In the genomic region with DNA sequence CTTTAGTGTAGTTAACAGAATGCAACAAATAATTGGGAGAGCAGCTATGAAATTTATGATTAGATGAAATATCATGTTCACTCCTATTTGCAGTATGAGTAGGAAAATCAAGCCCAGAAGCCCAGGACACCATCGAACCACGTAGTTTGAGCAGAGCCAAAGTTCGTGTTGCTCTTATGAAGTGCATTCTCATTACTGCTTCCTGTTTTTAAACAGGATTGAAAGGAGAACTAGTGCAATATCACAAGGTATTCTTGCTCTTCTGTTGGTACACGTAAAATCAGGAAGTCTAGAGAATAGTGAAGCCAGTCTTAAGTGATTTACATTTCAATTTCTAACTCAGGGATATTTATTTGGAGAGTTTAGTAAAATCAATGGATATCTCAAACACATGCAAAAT, we compare ENCODE assay signal across 10 cellular contexts. TPM values are rescaled to one million over a fixed set of nuclear protein-coding genes. Genes with fewer than 3 reads are reported as not detected.
A peak's percentile ranks its signal among the peaks of the same experiment; 100 is the strongest.
DNase-seq lines count a peak whose midpoint lies in the region; ATAC-seq and FAIRE-seq lines count a peak whose summit lies in the region.
"Had no signal": no experiment of that assay in that cellular context is flagged by ENCODE, and none has a peak within 500 bp of the region (broad histone marks: within the 10 kb centered on the region; RNA-seq: fewer than 3 reads in every experiment).

No MANE protein-coding gene starts in this region.

- H3K4me1 ChIP-seq in SJCRH30 = no peaks in the 10 kb centered on the region

- POLR2A ChIA-PET in naive thymus-derived CD8-positive, alpha-beta T cell (lab: Charles Lee) = interaction anchor here (0.8 to 1.0 kb wide), 2 partner anchors 11 to 17 kb away, joined by 4 read pairs; no protein-coding TSS in a partner anchor

- peak; percentile 60 for ATAC-seq in HG02623 (IDR thresholded peaks at IDR 0.05; ENCODE audit: unreplicated experiment)
- ATAC-seq in naive thymus-derived CD8-positive, alpha-beta T cell = peak; percentile 49 to 50

- peaks cover 72% of the 10 kb centered on the region for H3K4me1 Mint-ChIP-seq in T-helper 1 cell treated with Interleukin-12 subunit alpha and Interleukin-12 subunit beta and Interleukin-4 antibody, amounts not matched to agents 30 μg/mL and 1 μg/mL, for 36 hours (ENCODE audit: low read depth)
- H3K4me1 Mint-ChIP-seq in naive thymus-derived CD8-positive, alpha-beta T cell = peaks cover 52 to 93% (median 88%) of the 10 kb centered on the region in 4 donors

- no peaks in the 10 kb centered on the region for H3K9me3 ChIP-seq in SJCRH30 (replicated peaks)

- H3K27me3 ChIP-seq in SJCRH30 = peaks cover 3% of the 10 kb centered on the region; the same call in 1 of the 2 replicates

- no peaks in the 10 kb centered on the region for H3K9me3 Mint-ChIP-seq in T-helper 1 cell treated with Interleukin-12 subunit alpha and Interleukin-12 subunit beta and Interleukin-4 antibody, amounts not matched to agents 30 μg/mL and 1 μg/mL, for 36 hours
- H3K9me3 Mint-ChIP-seq in naive thymus-derived CD8-positive, alpha-beta T cell = no peaks in the 10 kb centered on the region

- FAIRE-seq in RCC 7860 (lab: Jason Lieb, UNC) = no peak
- FAIRE-seq: astrocyte had no signal

- H3K27ac Mint-ChIP-seq in T-helper 1 cell treated with Interleukin-12 subunit alpha and Interleukin-12 subunit beta and Interleukin-4 antibody, amounts not matched to agents 30 μg/mL and 1 μg/mL, for 36 hours = peak overlapping the region; percentile 49
- peak overlapping the region; percentile 79 to 92 (median 90) for H3K27ac Mint-ChIP-seq in naive thymus-derived CD8-positive, alpha-beta T cell

- no peak overlapping the region for H3K4me3 ChIP-seq in SJCRH30

- H3K27ac ChIP-seq in SJCRH30 = no peak overlapping the region
- H3K27ac ChIP-seq: 22Rv1 had no signal

- H3K36me3 ChIP-seq in SJCRH30 = no peaks in the 10 kb centered on the region

- peak overlapping the region; percentile 29 for H3K4me3 Mint-ChIP-seq in T-helper 1 cell treated with Interleukin-12 subunit alpha and Interleukin-12 subunit beta and Interleukin-4 antibody, amounts not matched to agents 30 μg/mL and 1 μg/mL, for 36 hours
- peak overlapping the region; percentile 8 to 77 (median 66) for H3K4me3 Mint-ChIP-seq in naive thymus-derived CD8-positive, alpha-beta T cell

- DNase-seq in T-helper 1 cell (no peak), NOMO-1 treated with dmso at 0.1 percent for 144 hours (lab: John Stamatoyannopoulos, UW; ENCODE audit: unreplicated experiment) (peak; percentile 52), NCI-H524 treated with DMSO at 0.1 percent for 48 hours (lab: John Stamatoyannopoulos, UW) (no peak), RCC 7860 (ENCODE audit: low spot score) (no peak), SJCRH30 (no peak)
- DNase-seq in naive thymus-derived CD8-positive, alpha-beta T cell = no peak

- H3K36me3 Mint-ChIP-seq in T-helper 1 cell treated with Interleukin-12 subunit alpha and Interleukin-12 subunit beta and Interleukin-4 antibody, amounts not matched to agents 30 μg/mL and 1 μg/mL, for 36 hours (ENCODE audit: low read depth) = peaks cover 30% of the 10 kb centered on the region
- H3K36me3 Mint-ChIP-seq in naive thymus-derived CD8-positive, alpha-beta T cell = peaks cover 0 to 8% (median 0%) of the 10 kb centered on the region in 3 donors

- no peaks in the 10 kb centered on the region for H3K27me3 Mint-ChIP-seq in T-helper 1 cell treated with Interleukin-12 subunit alpha and Interleukin-12 subunit beta and Interleukin-4 antibody, amounts not matched to agents 30 μg/mL and 1 μg/mL, for 36 hours (ENCODE audit: low read depth)
- H3K27me3 Mint-ChIP-seq in naive thymus-derived CD8-positive, alpha-beta T cell = no peaks in the 10 kb centered on the region

RNA-seq across cellular contexts. Expression of gene ARHGAP15, which starts 21.1 kb away (rescaled TPM):
- 100 to 1,000 TPM; 130 to 134 TPM for total RNA-seq in naive thymus-derived CD8-positive, alpha-beta T cell
- polyA plus RNA-seq in naive thymus-derived CD8-positive, alpha-beta T cell = 100 to 1,000 TPM; 217 to 299 (median 253) TPM
- 0.25 and 0.26 TPM in 2 replicates for total RNA-seq in SJCRH30 (2014; rRNA removed; shearing (Covaris generic))
- total RNA-seq: astrocyte had no signal

Comparison
In these comparisons a context has a peak if more than half of its experiments do, and no peak if none do; other contexts are left out.
1. RNA of gene ARHGAP15, which starts 21.1 kb away (total RNA-seq): 130 to 134 TPM in naive thymus-derived CD8-positive, alpha-beta T cell; 0.25 to 0.26 TPM in SJCRH30; every median in the first group is over 100 times any median in the second.